14 cellular contexts compared by ENCODE assay signal in genomic region chr1:244439391-244440032, GRCh38. TPM values are rescaled to one million over a fixed set of nuclear protein-coding genes. Genes with fewer than 3 reads are reported as not detected.
DNase-seq lines count a peak whose midpoint lies in the region; ATAC-seq, FAIRE-seq and TF ChIP-seq lines count a peak whose summit lies in the region.
"Had no signal": no experiment of that assay in that cellular context is flagged by ENCODE, and none has a peak within 500 bp of the region (broad histone marks: within the 10 kb centered on the region; RNA-seq: fewer than 3 reads in every experiment).

No MANE protein-coding gene starts in this region.

- peaks cover 65% of the 10 kb centered on the region for H3K4me1 ChIP-seq in A549

- FAIRE-seq in A549 (lab: Jason Lieb, UNC): no peak
- FAIRE-seq: astrocyte had no signal

- no peak for TF ChIP-seq CTCF in A549 (IDR thresholded peaks at IDR 0.05)

- no peaks in the 10 kb centered on the region for H3K9me3 Mint-ChIP-seq in activated T-helper 2 cell treated with anti-CD3 and anti-CD28 coated beads, Interferon-gamma antibody, Interleukin-2, Interleukin-4, amounts not matched to agents 10 μg/mL and 5 μg/mL and 100 μg/mL, durations not matched to agents 14 hours and 24 hours and 36 hours
- H3K9me3 Mint-ChIP-seq: T-helper 2 cell treated with Interferon-gamma antibody and Interleukin-4, amounts not matched to agents 5 μg/mL and 100 μg/mL, for 36 hours had no signal

- DNase-seq in A549 (ENCODE audit: low read depth in 1 of 2, low spot score in 1 of 2) (no peak), H7 (peak; percentile 40), left colon (peak in 1 of 2 donors; percentile 60), DMS53 treated with DMSO at 0.1 percent for 48 hours (lab: John Stamatoyannopoulos, UW; ENCODE audit: unreplicated experiment) (no peak), SW480 (ENCODE audit: low spot score) (no peak), NOMO-1 treated with dmso at 0.1 percent for 144 hours (lab: John Stamatoyannopoulos, UW; ENCODE audit: unreplicated experiment) (no peak), NOMO-1 treated with DMSO at 0.1 percent for 48 hours (lab: John Stamatoyannopoulos, UW; ENCODE audit: unreplicated experiment) (no peak)
- DNase-seq in activated T-helper 2 cell treated with anti-CD3 and anti-CD28 coated beads, Interferon-gamma antibody, Interleukin-2, Interleukin-4, amounts not matched to agents 10 μg/mL and 5 μg/mL and 100 μg/mL, durations not matched to agents 14 hours and 24 hours and 36 hours (ENCODE audit: low spot score): no peak
- DNase-seq: activated CD4-positive, alpha-beta T cell treated with anti-CD3 and anti-CD28 coated beads, Interleukin-2, amount 50 U/mL, for 1 hour; NCI-H510A; stimulated activated CD8-positive, alpha-beta memory T cell treated with anti-CD3 and anti-CD28 coated beads, Interleukin-4, amount 100 ng/mL, for 48 hours had no signal

- no peaks in the 10 kb centered on the region for H3K27me3 ChIP-seq in H7 (ENCODE audit: control insufficient read depth, insufficient read depth, low read length)
- H3K27me3 ChIP-seq: Peyer's patch had no signal

- 0 out of 3 replicates have a peak overlapping the region, but pooled peaks have one; percentile 20 for H3K4me2 ChIP-seq in A549

- H3K27ac ChIP-seq in A549: peak overlapping the region in 1 of 2 experiments; percentile 45; a peak in 2 of 6 replicates
- H3K27ac ChIP-seq: Peyer's patch had no signal

- ATAC-seq in A549 (peak; percentile 68 to 72; a peak in 5 of 6 replicates), left colon (peak; percentile 96)

- no peak for TF ChIP-seq RAD21 in A549 (conservative IDR thresholded peaks at IDR 0.05 in 1 of 2, IDR thresholded peaks at IDR 0.05 in 1 of 2)

- no peak overlapping the region for H3K4me3 Mint-ChIP-seq in activated T-helper 2 cell treated with anti-CD3 and anti-CD28 coated beads, Interferon-gamma antibody, Interleukin-2, Interleukin-4, amounts not matched to agents 10 μg/mL and 5 μg/mL and 100 μg/mL, durations not matched to agents 14 hours and 24 hours and 36 hours (ENCODE audit: low read depth)
- H3K4me3 Mint-ChIP-seq: T-helper 2 cell treated with Interferon-gamma antibody and Interleukin-4, amounts not matched to agents 5 μg/mL and 100 μg/mL, for 36 hours had no signal

- H3K4me3 ChIP-seq in A549 (no peak overlapping the region), H7 (ENCODE audit: insufficient read depth, low read depth, low read length) (no peak overlapping the region)
- H3K4me3 ChIP-seq: Peyer's patch had no signal

- peaks cover 53% of the 10 kb centered on the region for H3K36me3 Mint-ChIP-seq in activated T-helper 2 cell treated with anti-CD3 and anti-CD28 coated beads, Interferon-gamma antibody, Interleukin-2, Interleukin-4, amounts not matched to agents 10 μg/mL and 5 μg/mL and 100 μg/mL, durations not matched to agents 14 hours and 24 hours and 36 hours (ENCODE audit: low read depth)

- CTCF ChIA-PET in A549 (lab: Yijun Ruan, JAX): interaction anchor here (0.6 kb wide), 1 partner anchor 18 kb away, joined by 3 read pairs; no protein-coding TSS in a partner anchor

- H3K36me3 ChIP-seq in H7 (replicated peaks; ENCODE audit: control insufficient read depth, insufficient read depth, low read length): peaks cover 4% of the 10 kb centered on the region

- H3K4me1 Mint-ChIP-seq in activated T-helper 2 cell treated with anti-CD3 and anti-CD28 coated beads, Interferon-gamma antibody, Interleukin-2, Interleukin-4, amounts not matched to agents 10 μg/mL and 5 μg/mL and 100 μg/mL, durations not matched to agents 14 hours and 24 hours and 36 hours (ENCODE audit: low read depth): peaks cover 36% of the 10 kb centered on the region

- TF ChIP-seq EP300 in A549 (IDR thresholded peaks at IDR 0.05): no peak

- POLR2A ChIA-PET in A549 (lab: Yijun Ruan, JAX): no interaction called here

- no peak for TF ChIP-seq POLR2A in A549 (IDR thresholded peaks at IDR 0.05; ENCODE audit: low read length)

- no peaks in the 10 kb centered on the region for H3K9me3 ChIP-seq in A549
- H3K9me3 ChIP-seq: Peyer's patch had no signal

- intact Hi-C loops in activated T-helper 2 cell treated with anti-CD3 and anti-CD28 coated beads, Interferon-gamma antibody, Interleukin-2, Interleukin-4, amounts not matched to agents 10 μg/mL and 5 μg/mL and 100 μg/mL, durations not matched to agents 14 hours and 24 hours and 36 hours (cut with micrococcal nuclease): no loop called here
- intact Hi-C loops in left colon (cut with DNase I, micrococcal nuclease): no loop called here

- peak overlapping the region; percentile 5 for H3K27ac Mint-ChIP-seq in activated T-helper 2 cell treated with anti-CD3 and anti-CD28 coated beads, Interferon-gamma antibody, Interleukin-2, Interleukin-4, amounts not matched to agents 10 μg/mL and 5 μg/mL and 100 μg/mL, durations not matched to agents 14 hours and 24 hours and 36 hours
- H3K27ac Mint-ChIP-seq: T-helper 2 cell treated with Interferon-gamma antibody and Interleukin-4, amounts not matched to agents 5 μg/mL and 100 μg/mL, for 36 hours had no signal

- WGBS in A549 (ENCODE audit: missing lambda C conversion rate): 86% methylated on average over 5 of the region's 8 CpGs

- no peaks in the 10 kb centered on the region for H3K27me3 Mint-ChIP-seq in activated T-helper 2 cell treated with anti-CD3 and anti-CD28 coated beads, Interferon-gamma antibody, Interleukin-2, Interleukin-4, amounts not matched to agents 10 μg/mL and 5 μg/mL and 100 μg/mL, durations not matched to agents 14 hours and 24 hours and 36 hours (ENCODE audit: low read depth)

TF ChIP-seq in A549, 52 proteins besides CTCF, POLR2A, EP300 and RAD21:
- TF ChIP-seq MYC (IDR thresholded peaks at IDR 0.05; ENCODE audit: borderline replicate concordance, low read length) (no peak), ZNF302 (CRISPR knock-in tag; IDR thresholded peaks at IDR 0.05) (no peak), SMC3 (IDR thresholded peaks at IDR 0.05) (no peak), HEYL (CRISPR knock-in tag; IDR thresholded peaks at IDR 0.05) (no peak), ZFP36 (IDR thresholded peaks at IDR 0.05; ENCODE audit: borderline replicate concordance, partially characterized antibody) (no peak), SREBF2 (IDR thresholded peaks at IDR 0.05) (no peak), BHLHE40 (IDR thresholded peaks at IDR 0.05; ENCODE audit: low read depth, low read length) (no peak), MAX (IDR thresholded peaks at IDR 0.05) (no peak), REST (IDR thresholded peaks at IDR 0.05) (no peak)

RNA-seq across cellular contexts. Expression of gene ADSS2, which starts 12.2 kb away (rescaled TPM):
- 43.9 and 74.3 TPM in 2 replicates for polyA plus RNA-seq in A549 (2011; rRNA removed)
- 21.9 and 22.1 TPM in 2 replicates for polyA plus RNA-seq in A549 (2012; cell fraction: cytosol; rRNA removed)
- 11.3 and 12.2 TPM in 2 replicates for polyA plus RNA-seq in A549 (2012; cell fraction: nucleus; rRNA removed)
- 42.4 to 46.1 TPM (median 45.2 TPM) in 3 replicates for polyA plus RNA-seq in A549 (2017; fragmentation: RNase III; extraction: RNeasy Plus Mini Kit Qiagen cat#74134 plus additional on column Dnase treatment)
- polyA minus RNA-seq in A549 (2011; rRNA and poly(A)+ RNA removed): 10.6 and 11.0 TPM in 2 replicates
- 80.5 and 110 TPM in 2 replicates for total RNA-seq in H7 (2014; rRNA removed; shearing (Covaris generic))
- total RNA-seq in activated T-helper 2 cell treated with anti-CD3 and anti-CD28 coated beads, Interferon-gamma antibody, Interleukin-2, Interleukin-4, amounts not matched to agents 10 μg/mL and 5 μg/mL and 100 μg/mL, durations not matched to agents 14 hours and 24 hours and 36 hours: 66.1 and 66.3 TPM in 2 replicates
- 10 to 100 TPM; 38.7 to 39.6 TPM for total RNA-seq in left colon

RNA-seq across cellular contexts. Expression of gene CATSPERE, which starts 21.6 kb away (rescaled TPM):
- 0.43 and 0.63 TPM in 2 replicates for polyA plus RNA-seq in A549 (2011; rRNA removed)
- 0.03 and 0.04 TPM in 2 replicates for polyA plus RNA-seq in A549 (2012; cell fraction: cytosol; rRNA removed)
- polyA plus RNA-seq in A549 (2012; cell fraction: nucleus; rRNA removed): 0.07 and 0.12 TPM in 2 replicates
- polyA plus RNA-seq in A549 (2017; fragmentation: RNase III; extraction: RNeasy Plus Mini Kit Qiagen cat#74134 plus additional on column Dnase treatment): 0.22 to 0.33 TPM (median 0.25 TPM) in 3 replicates
- polyA minus RNA-seq in A549 (2011; rRNA and poly(A)+ RNA removed): 0.49 and 1.2 TPM in 2 replicates
- 0.14 TPM in 1 of 2 replicates, not detected in the other for total RNA-seq in H7 (2014; rRNA removed; shearing (Covaris generic))
- total RNA-seq in activated T-helper 2 cell treated with anti-CD3 and anti-CD28 coated beads, Interferon-gamma antibody, Interleukin-2, Interleukin-4, amounts not matched to agents 10 μg/mL and 5 μg/mL and 100 μg/mL, durations not matched to agents 14 hours and 24 hours and 36 hours: 0.18 and 0.25 TPM in 2 replicates
- total RNA-seq in left colon: under 1 TPM; 0.50 to 0.82 TPM
